8 cellular contexts compared by ENCODE assay signal in genomic region chr19:57934820-57935665, GRCh38. TPM values are rescaled to one million over a fixed set of nuclear protein-coding genes. Genes with fewer than 3 reads are reported as not detected.
DNase-seq lines count a peak whose midpoint lies in the region; ATAC-seq, FAIRE-seq and TF ChIP-seq lines count a peak whose summit lies in the region.

Gene ZNF418, minus strand, starts transcription at chr19:57935402. Its CDS starts 1,580 bp downstream, at chr19:57933822.

- H3K4me3 Mint-ChIP-seq in T-helper 1 cell treated with Interleukin-12 subunit alpha and Interleukin-12 subunit beta and Interleukin-4 antibody, amounts not matched to agents 30 μg/mL and 1 μg/mL, for 36 hours, result peak within 1 kb of the TSS; percentile 78

- H3K9me3 ChIP-seq in iPS-18a (ENCODE audit: control insufficient read depth, low read depth, low read length), result no peaks in the 10 kb centered on the region

- TF ChIP-seq CTCF in AG09309 (IDR thresholded peaks at IDR 0.05; ENCODE audit: control insufficient read depth, insufficient read depth, low read depth, low read length, missing control alignments) (no peak), bronchial epithelial cell (IDR thresholded peaks at IDR 0.05; ENCODE audit: insufficient read depth, low read length, severe bottlenecking) (no peak)

- H3K4me3 ChIP-seq in AG09309 (ENCODE audit: control insufficient read depth, low read depth, low read length) (peak within 1 kb of the TSS; percentile 96), bronchial epithelial cell (ENCODE audit: low read depth, low read length) (peak within 1 kb of the TSS; percentile 75), iPS-18a (ENCODE audit: low read length) (peak within 1 kb of the TSS; percentile 97)

- H3K9me3 Mint-ChIP-seq in T-helper 1 cell treated with Interleukin-12 subunit alpha and Interleukin-12 subunit beta and Interleukin-4 antibody, amounts not matched to agents 30 μg/mL and 1 μg/mL, for 36 hours, result peaks cover 64% of the 10 kb centered on the region

- H3K27ac ChIP-seq in iPS-18a (ENCODE audit: low read length), result peak within 1 kb of the TSS; percentile 92

- peaks cover 3% of the 10 kb centered on the region for H3K4me1 Mint-ChIP-seq in T-helper 1 cell treated with Interleukin-12 subunit alpha and Interleukin-12 subunit beta and Interleukin-4 antibody, amounts not matched to agents 30 μg/mL and 1 μg/mL, for 36 hours (ENCODE audit: low read depth)

- peak within 1 kb of the TSS; percentile 98 for H3K9ac ChIP-seq in iPS-18a (ENCODE audit: low read length)

- peak within 1 kb of the TSS; percentile 62 for H3K27ac Mint-ChIP-seq in T-helper 1 cell treated with Interleukin-12 subunit alpha and Interleukin-12 subunit beta and Interleukin-4 antibody, amounts not matched to agents 30 μg/mL and 1 μg/mL, for 36 hours

- no peaks in the 10 kb centered on the region for H3K27me3 ChIP-seq in bronchial epithelial cell (ENCODE audit: control insufficient read depth, insufficient read depth, low read length)
- no peaks in the 10 kb centered on the region for H3K27me3 ChIP-seq in iPS-18a (ENCODE audit: control insufficient read depth, insufficient read depth, low read length)

- no peaks in the 10 kb centered on the region for H3K27me3 Mint-ChIP-seq in T-helper 1 cell treated with Interleukin-12 subunit alpha and Interleukin-12 subunit beta and Interleukin-4 antibody, amounts not matched to agents 30 μg/mL and 1 μg/mL, for 36 hours (ENCODE audit: low read depth)

- H3K36me3 ChIP-seq in bronchial epithelial cell (ENCODE audit: control insufficient read depth, insufficient read depth, low read length) (peaks cover 3% of the 10 kb centered on the region), iPS-18a (ENCODE audit: control insufficient read depth, low read depth, low read length) (peaks cover 25% of the 10 kb centered on the region)

- peak; percentile 65 for ATAC-seq in GM21786 (IDR thresholded peaks at IDR 0.05; ENCODE audit: unreplicated experiment)
- no peak for ATAC-seq in GM21381 (IDR thresholded peaks at IDR 0.05; ENCODE audit: unreplicated experiment)

- peak; percentile 52 for FAIRE-seq in bronchial epithelial cell (lab: Jason Lieb, UNC)

- H3K36me3 Mint-ChIP-seq in T-helper 1 cell treated with Interleukin-12 subunit alpha and Interleukin-12 subunit beta and Interleukin-4 antibody, amounts not matched to agents 30 μg/mL and 1 μg/mL, for 36 hours (ENCODE audit: low read depth), result peaks cover 25% of the 10 kb centered on the region

- peaks cover 6% of the 10 kb centered on the region for H3K4me1 ChIP-seq in iPS-18a (ENCODE audit: control insufficient read depth, low read depth, low read length)

- peak; percentile 46 for DNase-seq in AG09309 (ENCODE audit: low read depth)
- peak; percentile 86 for DNase-seq in bronchial epithelial cell (ENCODE audit: low read depth)
- peak; percentile 88 for DNase-seq in retina
- DNase-seq in KBM-7, result no peak

- in situ Hi-C loops in KBM-7 (cut with MboI; ENCODE audit: low pct_unique_long_range_greater_than_20kb, low sequenced_read_pairs), result no loop called here

RNA-seq across cellular contexts. Expression of gene ZNF418, which starts in this region (rescaled TPM):
- total RNA-seq in bronchial epithelial cell, result 5.5 and 6.1 TPM in 2 replicates
